Comparison of ENCODE assay signal across 27 cellular contexts in genomic region chr10:115628616-115629015, GRCh38.
"Had no signal": no experiment of that assay in that cellular context is flagged by ENCODE, and none has a peak within 500 bp of the region (broad histone marks: within the 10 kb centered on the region; RNA-seq: fewer than 3 reads in every experiment).

No MANE protein-coding gene starts in this region.

- H3K36me3 ChIP-seq: colonic mucosa, esophagus muscularis mucosa, esophagus squamous epithelium, gastrocnemius medialis, gastroesophageal sphincter, heart left ventricle, heart right ventricle had no signal

- H3K4me1 ChIP-seq: colonic mucosa, esophagus muscularis mucosa, esophagus squamous epithelium, foreskin keratinocyte, gastrocnemius medialis, gastroesophageal sphincter, heart left ventricle, heart right ventricle had no signal

- H3K9me3 ChIP-seq: colonic mucosa, esophagus muscularis mucosa, esophagus squamous epithelium, gastrocnemius medialis, gastroesophageal sphincter, heart left ventricle had no signal

- DNase-seq: colonic mucosa; cortex of kidney; dermis blood vessel endothelial cell; dorsolateral prefrontal cortex; effector CD4-positive, alpha-beta T cell; effector CD8-positive, alpha-beta T cell; effector memory CD4-positive, alpha-beta T cell; effector memory CD8-positive, alpha-beta T cell; endodermal cell; erythroblast; esophagus squamous epithelium; foreskin fibroblast; foreskin keratinocyte; foreskin melanocyte; gastrocnemius medialis; glutamatergic neuron; head of caudate nucleus; heart left ventricle; heart right ventricle had no signal

- ATAC-seq: effector memory CD8-positive, alpha-beta T cell; esophagus mucosa; foreskin keratinocyte; gastrocnemius medialis; gastroesophageal sphincter; heart left ventricle; heart right ventricle had no signal

- H3K27me3 ChIP-seq: colonic mucosa, dorsolateral prefrontal cortex, esophagus muscularis mucosa, esophagus squamous epithelium, foreskin keratinocyte, gastrocnemius medialis, gastroesophageal sphincter, heart left ventricle, heart right ventricle had no signal

- FAIRE-seq: colon, endometrium, endothelial cell of umbilical vein had no signal

- H3K4me3 ChIP-seq: colonic mucosa, coronary artery, dorsolateral prefrontal cortex, esophagus muscularis mucosa, esophagus squamous epithelium, gastrocnemius medialis, gastroesophageal sphincter, heart left ventricle, heart right ventricle had no signal

- H3K27ac ChIP-seq: colonic mucosa, coronary artery, dorsolateral prefrontal cortex, epithelial cell of prostate, esophagus muscularis mucosa, esophagus squamous epithelium, foreskin keratinocyte, gastrocnemius medialis, gastroesophageal sphincter, heart left ventricle, heart right ventricle had no signal
